2 cellular contexts compared by ENCODE assay signal in genomic region chr3:155595371-155595770, GRCh38.
TF ChIP-seq lines count a peak whose summit lies in the region.

No MANE protein-coding gene starts in this region.

TF ChIP-seq in GM23338, 12 proteins besides CTCF, POLR2A, EP300 and RAD21:
- TF ChIP-seq POLR2AphosphoS5 (IDR thresholded peaks at IDR 0.05; ENCODE audit: low read depth) (no peak), ZNF462 (CRISPR knock-in tag; IDR thresholded peaks at IDR 0.05) (no peak), REST (IDR thresholded peaks at IDR 0.05; ENCODE audit: unreplicated experiment) (no peak)

TF ChIP-seq in HepG2, 621 proteins besides CTCF, POLR2A, EP300 and RAD21 (continues in another document):
- TF ChIP-seq SRSF4 (IDR thresholded peaks at IDR 0.05; ENCODE audit: low read depth, low read length, poor library complexity, severe bottlenecking) (no peak), MXD1 (CRISPR knock-in tag; IDR thresholded peaks at IDR 0.05) (no peak), ZNF251 (CRISPR knock-in tag; IDR thresholded peaks at IDR 0.05) (no peak), ZNF460 (CRISPR knock-in tag; IDR thresholded peaks at IDR 0.05; ENCODE audit: borderline replicate concordance) (no peak), NR2C2 (CRISPR knock-in tag; IDR thresholded peaks at IDR 0.05; ENCODE audit: borderline replicate concordance) (peak; percentile 34; the same call in 1 of the 2 replicates), NCOR1 (IDR thresholded peaks at IDR 0.05; ENCODE audit: borderline replicate concordance, low read length) (peak; percentile 72; the same call in 1 of the 2 replicates), ASH2L (IDR thresholded peaks at IDR 0.05; ENCODE audit: insufficient read length, low read depth, low read length) (no peak), FOSL1 (CRISPR knock-in tag; IDR thresholded peaks at IDR 0.05; ENCODE audit: borderline replicate concordance) (no peak), ATF4 (CRISPR knock-in tag; IDR thresholded peaks at IDR 0.05) (peak in 1 of 2 experiments; percentile 63; a peak in 2 of 4 replicates), NR0B2 (CRISPR knock-in tag; IDR thresholded peaks at IDR 0.05) (no peak), NCOA2 (CRISPR knock-in tag; IDR thresholded peaks at IDR 0.05) (0 out of 2 replicates have a peak, but pooled peaks have one; percentile 32), CBX5 (CRISPR knock-in tag; IDR thresholded peaks at IDR 0.05; ENCODE audit: borderline replicate concordance) (0 out of 2 replicates have a peak, but pooled peaks have one; percentile 46), ADNP (CRISPR knock-in tag; IDR thresholded peaks at IDR 0.05) (no peak), HNF4G (IDR thresholded peaks at IDR 0.05; ENCODE audit: borderline replicate concordance, low read depth, low read length) (peak; percentile 92), HNF4G (CRISPR knock-in tag; IDR thresholded peaks at IDR 0.05; ENCODE audit: borderline replicate concordance, low read depth) (peak; percentile 65; the same call in 1 of the 2 replicates), ZNF607 (CRISPR knock-in tag; IDR thresholded peaks at IDR 0.05; ENCODE audit: borderline replicate concordance) (no peak), JUN (CRISPR knock-in tag; IDR thresholded peaks at IDR 0.05) (0 out of 2 replicates have a peak, but pooled peaks have one; percentile 57), CEBPB (IDR thresholded peaks at IDR 0.05; ENCODE audit: borderline replicate concordance, low read depth, low read length) (peak; percentile 62; the same call in 1 of the 2 replicates), ZNF644 (CRISPR knock-in tag; IDR thresholded peaks at IDR 0.05; ENCODE audit: low read depth) (peak; percentile 78), ZSCAN25 (CRISPR knock-in tag; IDR thresholded peaks at IDR 0.05) (no peak), PAXIP1 (CRISPR knock-in tag; conservative IDR thresholded peaks at IDR 0.05) (peak; percentile 57), SKIL (CRISPR knock-in tag; IDR thresholded peaks at IDR 0.05; ENCODE audit: borderline replicate concordance) (no peak), CEBPG (CRISPR knock-in tag; IDR thresholded peaks at IDR 0.05) (0 out of 2 replicates have a peak, but pooled peaks have one; percentile 38), HBP1 (CRISPR knock-in tag; IDR thresholded peaks at IDR 0.05; ENCODE audit: low read depth) (peak; percentile 53; the same call in 1 of the 2 replicates), HNF4A (CRISPR knock-in tag; IDR thresholded peaks at IDR 0.05) (peak; percentile 95), SMAD1 (CRISPR knock-in tag; IDR thresholded peaks at IDR 0.05; ENCODE audit: borderline replicate concordance, low read depth) (no peak), SPEN (CRISPR knock-in tag; IDR thresholded peaks at IDR 0.05; ENCODE audit: low read depth) (peak; percentile 52; the same call in 1 of the 2 replicates), MEIS1 (CRISPR knock-in tag; IDR thresholded peaks at IDR 0.05; ENCODE audit: borderline replicate concordance) (no peak), GFI1 (CRISPR knock-in tag; IDR thresholded peaks at IDR 0.05; ENCODE audit: borderline replicate concordance) (no peak), FOXM1 (CRISPR knock-in tag; IDR thresholded peaks at IDR 0.05) (no peak), ZMAT3 (CRISPR knock-in tag; conservative IDR thresholded peaks at IDR 0.05) (no peak), TRIM22 (IDR thresholded peaks at IDR 0.05) (no peak), ZFAT (CRISPR knock-in tag; conservative IDR thresholded peaks at IDR 0.05) (no peak), SALL1 (CRISPR knock-in tag; IDR thresholded peaks at IDR 0.05) (peak; percentile 83), ZFYVE20 (CRISPR knock-in tag; IDR thresholded peaks at IDR 0.05; ENCODE audit: borderline replicate concordance, low read depth) (no peak), NFIC (IDR thresholded peaks at IDR 0.05; ENCODE audit: low read length) (0 out of 2 replicates have a peak, but pooled peaks have one; percentile 39), ZMYM2 (CRISPR knock-in tag; IDR thresholded peaks at IDR 0.05) (peak; percentile 79), ZNF143 (CRISPR knock-in tag; IDR thresholded peaks at IDR 0.05) (no peak), RARA (CRISPR knock-in tag; IDR thresholded peaks at IDR 0.05) (peak; percentile 75), SMAD3 (CRISPR knock-in tag; IDR thresholded peaks at IDR 0.05) (0 out of 2 replicates have a peak, but pooled peaks have one; percentile 47), ATF7-NPFF (CRISPR knock-in tag; IDR thresholded peaks at IDR 0.05; ENCODE audit: low read depth) (no peak), AHR (CRISPR knock-in tag; IDR thresholded peaks at IDR 0.05) (no peak), ZFX (CRISPR knock-in tag; IDR thresholded peaks at IDR 0.05; ENCODE audit: low read depth) (peak; percentile 35; the same call in 1 of the 2 replicates), MAZ (IDR thresholded peaks at IDR 0.05; ENCODE audit: borderline replicate concordance, low read depth, low read length) (peak; percentile 44; the same call in 1 of the 2 replicates), MAZ (CRISPR knock-in tag; IDR thresholded peaks at IDR 0.05; ENCODE audit: low read depth) (no peak), PCBP1 (IDR thresholded peaks at IDR 0.05; ENCODE audit: borderline replicate concordance, low read depth, low read length) (no peak), SKI (IDR thresholded peaks at IDR 0.05; ENCODE audit: partially characterized antibody) (peak; percentile 53), ZNF609 (CRISPR knock-in tag; IDR thresholded peaks at IDR 0.05; ENCODE audit: borderline replicate concordance) (peak; percentile 39; the same call in 1 of the 2 replicates), ZGPAT (CRISPR knock-in tag; IDR thresholded peaks at IDR 0.05) (peak; percentile 34; the same call in 1 of the 2 replicates)
